In the genomic region with DNA sequence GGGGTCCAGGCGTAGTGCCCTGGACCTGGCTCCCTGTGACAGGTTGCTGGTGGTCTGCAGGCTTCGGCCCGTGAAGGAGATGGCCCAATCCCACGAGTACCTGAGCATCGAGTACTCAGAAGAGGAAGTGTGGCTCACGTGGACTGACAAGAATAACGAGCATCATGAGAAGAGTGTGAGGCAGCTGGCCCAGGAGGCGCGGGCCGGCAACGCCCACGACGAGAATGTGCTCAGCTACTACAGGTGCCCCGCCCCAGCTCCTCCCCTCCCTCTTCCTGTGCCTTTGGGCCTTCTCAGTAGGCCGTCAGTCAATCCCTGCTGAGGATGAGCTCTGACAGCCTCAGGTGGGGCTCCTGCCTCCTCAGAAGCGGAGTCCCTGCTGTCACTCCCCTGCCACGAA, we compare ENCODE assay signal across 11 cellular contexts. TPM values are rescaled to one million over a fixed set of nuclear protein-coding genes. Genes with fewer than 3 reads are reported as not detected.
A peak's percentile ranks its signal among the peaks of the same experiment; 100 is the strongest.
DNase-seq lines count a peak whose midpoint lies in the region; ATAC-seq, FAIRE-seq and TF ChIP-seq lines count a peak whose summit lies in the region.
"Had no signal": no experiment of that assay in that cellular context is flagged by ENCODE, and none has a peak within 500 bp of the region (broad histone marks: within the 10 kb centered on the region; RNA-seq: fewer than 3 reads in every experiment).

No MANE protein-coding gene starts in this region.

- H3K9me3 ChIP-seq in K562 (replicated peaks; ENCODE audit: control insufficient read depth, insufficient read depth, low read depth, low read length) (no peaks in the 10 kb centered on the region), spleen (no peaks in the 10 kb centered on the region), mesenchymal stem cell (ENCODE audit: control insufficient read depth, low read length) (no peaks in the 10 kb centered on the region)
- H3K9me3 ChIP-seq: neutrophil had no signal

- CTCF ChIA-PET in K562 (lab: Yijun Ruan, JAX; ENCODE audit: low intra/inter-chr PET ratio): no interaction called here

- no peak overlapping the region for H2BK15ac ChIP-seq in mesenchymal stem cell (ENCODE audit: low read depth, poor library complexity, severe bottlenecking)

- WGBS in K562 (ENCODE audit: insufficient coverage, low coverage, missing lambda C conversion rate): 42% methylated on average over 17 of the region's 17 CpGs
- 60 to 75% (median 65%) methylated on average over 16 to 17 of the region's 17 CpGs for WGBS in spleen, 5 donors
- 72% methylated on average over 17 of the region's 17 CpGs for WGBS in mesenchymal stem cell

- no peak overlapping the region for H3K4me3 ChIP-seq in GM12864 (ENCODE audit: low read depth, low read length)
- H3K4me3 ChIP-seq in K562: no peak overlapping the region
- no peak overlapping the region for H3K4me3 ChIP-seq in spleen
- H3K4me3 ChIP-seq in mesenchymal stem cell (ENCODE audit: insufficient read depth in 1 of 2, low read depth in 1 of 2, low read length in 2 of 2): no peak overlapping the region

- POLR2A ChIA-PET in K562 (lab: Yijun Ruan, JAX): no interaction called here

- H3K27ac ChIP-seq in K562 (ENCODE audit: extremely low read depth, low read depth, low read length) (no peak overlapping the region), spleen (peak overlapping the region in 4 of 8 donors; percentile 13 to 48 (median 26)), mesenchymal stem cell (ENCODE audit: low read length, poor library complexity, severe bottlenecking) (no peak overlapping the region)
- H3K27ac ChIP-seq: neutrophil had no signal

- peaks cover 2% of the 10 kb centered on the region for H3K79me1 ChIP-seq in mesenchymal stem cell (replicated peaks; ENCODE audit: low read length, poor library complexity, severe bottlenecking)

- TF ChIP-seq CTCF in GM12864 (IDR thresholded peaks at IDR 0.05; ENCODE audit: low read depth, low read length, missing control alignments) (no peak), K562 (IDR thresholded peaks at IDR 0.05 in 2 of 3, conservative IDR thresholded peaks at IDR 0.05 in 1 of 3; ENCODE audit: insufficient read depth in 2 of 3, low read depth in 1 of 3, low read length in 3 of 3) (no peak), spleen (IDR thresholded peaks at IDR 0.05 in 8 of 11, conservative IDR thresholded peaks at IDR 0.05 in 3 of 11) (no peak), glutamatergic neuron (IDR thresholded peaks at IDR 0.05; ENCODE audit: partially characterized antibody, unreplicated experiment) (no peak)

- H3K79me2 ChIP-seq in K562 (ENCODE audit: control insufficient read depth, insufficient read depth, low read length): no peaks in the 10 kb centered on the region

- H3K4me2 ChIP-seq in K562 (ENCODE audit: insufficient read depth, low read length) (no peak overlapping the region), mesenchymal stem cell (ENCODE audit: low read length, poor library complexity, severe bottlenecking) (no peak overlapping the region)

- peaks cover 3% of the 10 kb centered on the region for H3K9me3 Mint-ChIP-seq in glutamatergic neuron (ENCODE audit: unreplicated experiment)

- no peak for TF ChIP-seq POLR2A in K562 (conservative IDR thresholded peaks at IDR 0.05)
- no peak for TF ChIP-seq POLR2A in spleen (IDR thresholded peaks at IDR 0.05)

- H2AFZ ChIP-seq in K562 (ENCODE audit: low read depth, low read length) (no peak overlapping the region), mesenchymal stem cell (ENCODE audit: low read depth, low read length) (no peak overlapping the region)

- H2BK12ac ChIP-seq in mesenchymal stem cell (ENCODE audit: low read length in 2 of 2): no peak overlapping the region

- H3K9me1 ChIP-seq in K562 (ENCODE audit: control insufficient read depth, insufficient read depth, low read length): no peaks in the 10 kb centered on the region

- H3K27me3 ChIP-seq in K562 (ENCODE audit: control insufficient read depth in 2 of 2, insufficient read depth in 2 of 2, low read length in 2 of 2): no peaks in the 10 kb centered on the region
- H3K27me3 ChIP-seq in spleen (replicated peaks in 1 of 7): no peaks in the 10 kb centered on the region
- H3K27me3 ChIP-seq in mesenchymal stem cell (ENCODE audit: control insufficient read depth in 1 of 2, insufficient read depth in 1 of 2, low read length in 2 of 2): no peaks in the 10 kb centered on the region
- H3K27me3 ChIP-seq: neutrophil had no signal

- H3K18ac ChIP-seq in mesenchymal stem cell (ENCODE audit: low read depth in 1 of 2, low read length in 2 of 2): no peak overlapping the region

- H3K4me3 Mint-ChIP-seq in glutamatergic neuron (ENCODE audit: unreplicated experiment): no peak overlapping the region

- H2BK5ac ChIP-seq in mesenchymal stem cell (ENCODE audit: low read depth, low read length, poor library complexity, severe bottlenecking): no peak overlapping the region

- H4K8ac ChIP-seq in mesenchymal stem cell (ENCODE audit: low read length): no peak overlapping the region

- H4K91ac ChIP-seq in mesenchymal stem cell (ENCODE audit: low read length): no peak overlapping the region

- TF ChIP-seq RAD21 in K562 (CRISPR knock-in tag; conservative IDR thresholded peaks at IDR 0.05 in 1 of 2, IDR thresholded peaks at IDR 0.05 in 1 of 2): no peak

- H3K36me3 ChIP-seq in K562 (ENCODE audit: control insufficient read depth, insufficient read depth, low read length): peaks cover 95% of the 10 kb centered on the region
- peaks cover 5 to 100% (median 92%) of the 10 kb centered on the region in 6 donors for H3K36me3 ChIP-seq in spleen
- peaks cover 78 to 94% of the 10 kb centered on the region in 2 experiments for H3K36me3 ChIP-seq in mesenchymal stem cell (ENCODE audit: control insufficient read depth in 1 of 2, insufficient read depth in 2 of 2, low read depth in 1 of 2, low read length in 2 of 2)
- H3K36me3 ChIP-seq: neutrophil had no signal

- peaks cover 2% of the 10 kb centered on the region for H3K27me3 Mint-ChIP-seq in glutamatergic neuron (ENCODE audit: unreplicated experiment)

- TF ChIP-seq EP300 in K562 (IDR thresholded peaks at IDR 0.05; ENCODE audit: low read length): no peak

- H3K4me1 ChIP-seq in K562 (replicated peaks in 1 of 2; ENCODE audit: control insufficient read depth in 2 of 2, insufficient read depth in 2 of 2, low read length in 2 of 2): peaks cover 0 to 31% of the 10 kb centered on the region in 2 experiments; a peak in 3 of 5 replicates
- peaks cover 0 to 6% (median 0%) of the 10 kb centered on the region in 6 donors for H3K4me1 ChIP-seq in spleen
- peaks cover 16% of the 10 kb centered on the region for H3K4me1 ChIP-seq in mesenchymal stem cell (ENCODE audit: control insufficient read depth, insufficient read depth, low read depth, low read length)

- H3K27ac Mint-ChIP-seq in glutamatergic neuron (ENCODE audit: unreplicated experiment): no peak overlapping the region

- DNase-seq in GM12864 (ENCODE audit: low read depth) (peak; percentile 15), T-helper 2 cell (peak in 3 of 5 experiments; percentile 27 to 86 (median 57)), K562 (ENCODE audit: extremely low read depth in 1 of 4, low spot score in 3 of 4) (peak; percentile 46 to 79 (median 68)), spleen (peak; percentile 88), mesenchymal stem cell (no peak), glutamatergic neuron (no peak), NCI-H82 treated with DMSO at 0.1 percent for 48 hours (lab: John Stamatoyannopoulos, UW; ENCODE audit: unreplicated experiment) (no peak)
- DNase-seq: DMS153, foreskin melanocyte had no signal

- BruUV-seq in K562 (replicated peaks; lab: Mats Ljungman, UMichigan): no TSS peak

- no peak overlapping the region for H2AK5ac ChIP-seq in mesenchymal stem cell (ENCODE audit: low read length, severe bottlenecking)

- H3K9ac ChIP-seq in K562 (ENCODE audit: insufficient read depth in 1 of 2, low read depth in 2 of 2, low read length in 2 of 2) (peak overlapping the region in 1 of 2 experiments; percentile 85; a peak in 2 of 4 replicates), mesenchymal stem cell (ENCODE audit: low read length) (no peak overlapping the region)

- intact Hi-C loops in K562 (cut with micrococcal nuclease) (no loop called here), spleen (cut with DNase I; ENCODE audit: low total_unique reads) (no loop called here)

- no peak overlapping the region for H3K23ac ChIP-seq in mesenchymal stem cell (ENCODE audit: low read length in 2 of 2)

- no peaks in the 10 kb centered on the region for H3K36me3 Mint-ChIP-seq in glutamatergic neuron (ENCODE audit: unreplicated experiment)

- in situ Hi-C loops in K562 (cut with MboI): no loop called here

- ATAC-seq in K562 (peak; percentile 73), GM21390 (IDR thresholded peaks at IDR 0.05; ENCODE audit: unreplicated experiment) (no peak)

- peaks cover 5% of the 10 kb centered on the region for H3K4me1 Mint-ChIP-seq in glutamatergic neuron (ENCODE audit: low read depth, unreplicated experiment)

- H3K4ac ChIP-seq in mesenchymal stem cell (ENCODE audit: low read depth in 1 of 2, low read length in 2 of 2): no peak overlapping the region

- no peak overlapping the region for H2BK120ac ChIP-seq in mesenchymal stem cell (ENCODE audit: low read depth, low read length)

- no peak overlapping the region for H3K14ac ChIP-seq in mesenchymal stem cell (ENCODE audit: low read length in 2 of 2)

- H4K20me1 ChIP-seq in K562 (replicated peaks; ENCODE audit: control insufficient read depth, insufficient read depth, low read length): 0 out of 2 replicates have a peak, but pooled peaks cover 3% of the 10 kb centered on the region

- FAIRE-seq in K562 (lab: Jason Lieb, UNC): no peak

RNA-seq across cellular contexts. Expression of a gene that starts 42.6 kb away (rescaled TPM):
- total RNA-seq in K562 (2011; cell fraction: chromatin; rRNA removed; ENCODE audit: low replicate concordance): 19.9 and 36.1 TPM in 2 replicates
- 29.5 and 31.9 TPM in 2 replicates for total RNA-seq in K562 (2011; cell fraction: nucleolus; rRNA removed)
- 27.8 and 33.5 TPM in 2 replicates for total RNA-seq in K562 (2011; cell fraction: nucleoplasm; rRNA removed)
- 63.3 and 92.9 TPM in 2 replicates for total RNA-seq in K562 (2014; rRNA removed)
- 140 and 158 TPM in 2 replicates for total RNA-seq in K562 (2014; rRNA removed; fragmentation: Illumina TruSeq; extraction: Trizol)
- total RNA-seq in K562 (2015; rRNA removed; fragmentation: Illumina TruSeq; extraction: Trizol): 113 and 133 TPM in 2 replicates
- 161 and 179 TPM in 2 replicates for total RNA-seq in K562 (2021)
- polyA plus RNA-seq in K562 (2011; rRNA removed): 128 and 161 TPM in 2 replicates
- 49.2 and 81.5 TPM in 2 replicates for polyA plus RNA-seq in K562 (2011; cell fraction: cytosol; rRNA removed)
- 67.5 and 72.8 TPM in 2 replicates for polyA plus RNA-seq in K562 (2011; cell fraction: nucleus; rRNA removed)
- 166 and 322 TPM in 2 replicates for polyA plus RNA-seq in K562 (2012)
- polyA plus RNA-seq in K562 (2014; fragmentation: Illumina TruSeq; extraction: Trizol): 110 and 119 TPM in 2 replicates
- polyA plus RNA-seq in K562 (2014; fragmentation: Nextera tagmentation; extraction: Ambion mirVana): 100 to 1,000 TPM; 832 to 927 TPM
- polyA plus RNA-seq in K562 (2014; rRNA removed): 58.5 and 98.3 TPM in 2 replicates
- polyA minus RNA-seq in K562 (2011; rRNA and poly(A)+ RNA removed): 17.7 and 23.0 TPM in 2 replicates
- polyA minus RNA-seq in K562 (2011; cell fraction: cytosol; rRNA and poly(A)+ RNA removed): 19.1 and 24.0 TPM in 2 replicates
- polyA minus RNA-seq in K562 (2011; cell fraction: nucleus; rRNA and poly(A)+ RNA removed): 17.8 and 17.9 TPM in 2 replicates
- 10 to 100 TPM in 6 of 7 donors, 1 to 10 TPM in 1; 8.7 to 34.8 (median 22.4) TPM for total RNA-seq in spleen
- 10 to 100 TPM; 58.7 to 77.0 (median 66.4) TPM for polyA plus RNA-seq in spleen
- polyA plus RNA-seq in mesenchymal stem cell (2013, experiment 1 of 2): 101 TPM
- 111 TPM for polyA plus RNA-seq in mesenchymal stem cell (2013, experiment 2 of 2)
- 48.7 TPM for total RNA-seq in glutamatergic neuron (ENCODE audit: unreplicated experiment)

RNA-seq across cellular contexts. Expression of a gene that starts 47.8 kb away (rescaled TPM):
- 128 and 310 TPM in 2 replicates for total RNA-seq in K562 (2011; cell fraction: chromatin; rRNA removed; ENCODE audit: low replicate concordance)
- total RNA-seq in K562 (2011; cell fraction: nucleolus; rRNA removed): 120 and 148 TPM in 2 replicates
- 89.0 and 102 TPM in 2 replicates for total RNA-seq in K562 (2011; cell fraction: nucleoplasm; rRNA removed)
- 13.2 and 17.2 TPM in 2 replicates for total RNA-seq in K562 (2014; rRNA removed)
- 4.9 and 7.0 TPM in 2 replicates for total RNA-seq in K562 (2014; rRNA removed; fragmentation: Illumina TruSeq; extraction: Trizol)
- 7.0 and 7.7 TPM in 2 replicates for total RNA-seq in K562 (2015; rRNA removed; fragmentation: Illumina TruSeq; extraction: Trizol)
- total RNA-seq in K562 (2021): 31.2 and 35.7 TPM in 2 replicates
- polyA plus RNA-seq in K562 (2011; rRNA removed): 14.7 and 22.4 TPM in 2 replicates
- polyA plus RNA-seq in K562 (2011; cell fraction: cytosol; rRNA removed): 15.6 and 18.8 TPM in 2 replicates
- polyA plus RNA-seq in K562 (2011; cell fraction: nucleus; rRNA removed): 187 and 251 TPM in 2 replicates
- 14.4 and 17.4 TPM in 2 replicates for polyA plus RNA-seq in K562 (2012)
- polyA plus RNA-seq in K562 (2014; fragmentation: Illumina TruSeq; extraction: Trizol): 20.5 and 22.0 TPM in 2 replicates
- under 1 TPM; 0.39 to 0.73 TPM for polyA plus RNA-seq in K562 (2014; fragmentation: Nextera tagmentation; extraction: Ambion mirVana)
- polyA plus RNA-seq in K562 (2014; rRNA removed): 20.9 and 23.7 TPM in 2 replicates
- polyA minus RNA-seq in K562 (2011; rRNA and poly(A)+ RNA removed): 18.8 and 19.6 TPM in 2 replicates
- polyA minus RNA-seq in K562 (2011; cell fraction: cytosol; rRNA and poly(A)+ RNA removed): 19.1 and 27.6 TPM in 2 replicates
- 48.7 and 51.2 TPM in 2 replicates for polyA minus RNA-seq in K562 (2011; cell fraction: nucleus; rRNA and poly(A)+ RNA removed)
- total RNA-seq in spleen: 10 to 100 TPM; 42.1 to 95.6 (median 68.1) TPM
- 10 to 100 TPM in 2 of 3 donors, 1 to 10 TPM in 1; 9.9 to 37.9 (median 20.0) TPM for polyA plus RNA-seq in spleen
- polyA plus RNA-seq in mesenchymal stem cell (2013, experiment 1 of 2): 4.6 TPM
- polyA plus RNA-seq in mesenchymal stem cell (2013, experiment 2 of 2): 4.5 TPM
- total RNA-seq in glutamatergic neuron (ENCODE audit: unreplicated experiment): 0.34 TPM

Comparison
In these comparisons a context has a peak if more than half of its experiments do, and no peak if none do; other contexts are left out.
1. DNase-seq: peak in GM12864 (single experiment), T-helper 2 cell (3 of 5), K562 (4 of 4) and spleen (single experiment); none in mesenchymal stem cell (single experiment), glutamatergic neuron (single experiment) and NCI-H82 treated with DMSO at 0.1 percent for 48 hours (single experiment).